In genomic region chr7:3918576-3918975, GRCh38 we compare ENCODE assay signal across 21 cellular contexts.
DNase-seq lines count a peak whose midpoint lies in the region; ATAC-seq lines count a peak whose summit lies in the region.
"Had no signal": no experiment of that assay in that cellular context is flagged by ENCODE, and none has a peak within 500 bp of the region (broad histone marks: within the 10 kb centered on the region; RNA-seq: fewer than 3 reads in every experiment).

No MANE protein-coding gene starts in this region.

- CTCF ChIA-PET in activated CD4-positive, alpha-beta T cell treated with anti-CD3 and anti-CD28 coated beads for 36 hours (lab: Charles Lee) = no interaction called here

- peaks cover 13% of the 10 kb centered on the region for H3K4me1 Mint-ChIP-seq in activated CD4-positive, alpha-beta T cell treated with anti-CD3 and anti-CD28 coated beads for 36 hours
- peaks cover 5% of the 10 kb centered on the region for H3K4me1 Mint-ChIP-seq in activated naive CD8-positive, alpha-beta T cell treated with anti-CD3 and anti-CD28 coated beads, Interleukin-2, amount 10 ng/mL, durations not matched to agents 7 days and 5 days
- peaks cover 13% of the 10 kb centered on the region for H3K4me1 Mint-ChIP-seq in activated naive CD8-positive, alpha-beta T cell treated with anti-CD3 and anti-CD28 coated beads, Interleukin-2, amount 50 U/mL, for 24 hours
- peaks cover 0 to 12% of the 10 kb centered on the region in 2 donors for H3K4me1 Mint-ChIP-seq in natural killer cell treated with Interleukin-12 subunit alpha and Interleukin-12 subunit beta and Interleukin-15 and Interleukin-18, amount 100 ng/mL, for 72 hours (ENCODE audit: low read depth in 2 of 2)

- ATAC-seq in activated CD4-positive, alpha-beta T cell treated with anti-CD3 and anti-CD28 coated beads for 36 hours = no peak
- no peak for ATAC-seq in activated naive CD8-positive, alpha-beta T cell treated with anti-CD3 and anti-CD28 coated beads, Interleukin-2, amount 10 ng/mL, durations not matched to agents 7 days and 5 days (ENCODE audit: low read depth)
- ATAC-seq in activated naive CD8-positive, alpha-beta T cell treated with anti-CD3 and anti-CD28 coated beads, Interleukin-2, amount 50 U/mL, for 24 hours = no peak
- no peak for ATAC-seq in natural killer cell treated with Interleukin-12 subunit alpha and Interleukin-12 subunit beta and Interleukin-15 and Interleukin-18, amount 100 ng/mL, for 72 hours
- ATAC-seq: GM12878, HCT116 had no signal

- DNase-seq in activated CD4-positive, alpha-beta T cell treated with anti-CD3 and anti-CD28 coated beads for 36 hours = peak; percentile 15
- no peak for DNase-seq in activated CD4-positive, alpha-beta T cell treated with anti-CD3 and anti-CD28 coated beads, Interleukin-2, amount 50 U/mL, for 1 hour
- DNase-seq in activated naive CD8-positive, alpha-beta T cell treated with anti-CD3 and anti-CD28 coated beads, Interleukin-2, amount 10 ng/mL, durations not matched to agents 7 days and 5 days = no peak
- DNase-seq in activated naive CD8-positive, alpha-beta T cell treated with anti-CD3 and anti-CD28 coated beads, Interleukin-2, amount 50 U/mL, for 24 hours = no peak
- peak; percentile 57 for DNase-seq in dermis blood vessel endothelial cell
- no peak for DNase-seq in natural killer cell treated with Interleukin-12 subunit alpha and Interleukin-12 subunit beta and Interleukin-15 and Interleukin-18, amount 100 ng/mL, for 72 hours (ENCODE audit: low spot score)
- no peak for DNase-seq in stimulated activated CD4-positive, alpha-beta T cell treated with anti-CD3 and anti-CD28 coated beads, Interleukin-15, amount 100 ng/mL, for 24 hours
- DNase-seq: 8988T; C1 segment of cervical spinal cord; CD8-positive, alpha-beta memory T cell; COR-L47; DMS 273 treated with DMSO at 0.1 percent for 48 hours; DMS53; DND-41; EL; GOT3; H7; HFFc6 had no signal

- H3K36me3 Mint-ChIP-seq in activated CD4-positive, alpha-beta T cell treated with anti-CD3 and anti-CD28 coated beads for 36 hours (ENCODE audit: low read depth) = no peaks in the 10 kb centered on the region
- peaks cover 1% of the 10 kb centered on the region for H3K36me3 Mint-ChIP-seq in activated naive CD8-positive, alpha-beta T cell treated with anti-CD3 and anti-CD28 coated beads, Interleukin-2, amount 10 ng/mL, durations not matched to agents 7 days and 5 days
- H3K36me3 Mint-ChIP-seq in activated naive CD8-positive, alpha-beta T cell treated with anti-CD3 and anti-CD28 coated beads, Interleukin-2, amount 50 U/mL, for 24 hours (ENCODE audit: low read depth) = no peaks in the 10 kb centered on the region
- H3K36me3 Mint-ChIP-seq in natural killer cell treated with Interleukin-12 subunit alpha and Interleukin-12 subunit beta and Interleukin-15 and Interleukin-18, amount 100 ng/mL, for 72 hours = no peaks in the 10 kb centered on the region
- H3K36me3 Mint-ChIP-seq: CD4-positive, CD25-positive, alpha-beta regulatory T cell; CD8-positive, alpha-beta memory T cell had no signal

- POLR2A ChIA-PET in activated CD4-positive, alpha-beta T cell treated with anti-CD3 and anti-CD28 coated beads for 36 hours (lab: Charles Lee) = no interaction called here
- POLR2A ChIA-PET in activated naive CD8-positive, alpha-beta T cell treated with anti-CD3 and anti-CD28 coated beads, Interleukin-2, amount 10 ng/mL, durations not matched to agents 7 days and 5 days (lab: Charles Lee) = no interaction called here

- no peaks in the 10 kb centered on the region for H3K27me3 Mint-ChIP-seq in activated CD4-positive, alpha-beta T cell treated with anti-CD3 and anti-CD28 coated beads for 36 hours
- peaks cover 7% of the 10 kb centered on the region for H3K27me3 Mint-ChIP-seq in activated naive CD8-positive, alpha-beta T cell treated with anti-CD3 and anti-CD28 coated beads, Interleukin-2, amount 10 ng/mL, durations not matched to agents 7 days and 5 days
- peaks cover 7% of the 10 kb centered on the region for H3K27me3 Mint-ChIP-seq in activated naive CD8-positive, alpha-beta T cell treated with anti-CD3 and anti-CD28 coated beads, Interleukin-2, amount 50 U/mL, for 24 hours
- H3K27me3 Mint-ChIP-seq in natural killer cell treated with Interleukin-12 subunit alpha and Interleukin-12 subunit beta and Interleukin-15 and Interleukin-18, amount 100 ng/mL, for 72 hours = peaks cover 19 to 30% of the 10 kb centered on the region in 2 donors

- intact Hi-C loops in activated CD4-positive, alpha-beta T cell treated with anti-CD3 and anti-CD28 coated beads for 36 hours (cut with DNase I, micrococcal nuclease) = no loop called here

- no peak overlapping the region for H3K27ac Mint-ChIP-seq in activated CD4-positive, alpha-beta T cell treated with anti-CD3 and anti-CD28 coated beads for 36 hours
- peak overlapping the region; percentile 63 for H3K27ac Mint-ChIP-seq in activated naive CD8-positive, alpha-beta T cell treated with anti-CD3 and anti-CD28 coated beads, Interleukin-2, amount 10 ng/mL, durations not matched to agents 7 days and 5 days
- H3K27ac Mint-ChIP-seq in activated naive CD8-positive, alpha-beta T cell treated with anti-CD3 and anti-CD28 coated beads, Interleukin-2, amount 50 U/mL, for 24 hours = no peak overlapping the region
- no peak overlapping the region for H3K27ac Mint-ChIP-seq in natural killer cell treated with Interleukin-12 subunit alpha and Interleukin-12 subunit beta and Interleukin-15 and Interleukin-18, amount 100 ng/mL, for 72 hours
- H3K27ac Mint-ChIP-seq: CD4-positive, CD25-positive, alpha-beta regulatory T cell; HFFc6 had no signal

- H3K9me3 Mint-ChIP-seq in activated CD4-positive, alpha-beta T cell treated with anti-CD3 and anti-CD28 coated beads for 36 hours (ENCODE audit: low read depth) = peaks cover 1% of the 10 kb centered on the region
- peaks cover 4% of the 10 kb centered on the region for H3K9me3 Mint-ChIP-seq in activated naive CD8-positive, alpha-beta T cell treated with anti-CD3 and anti-CD28 coated beads, Interleukin-2, amount 10 ng/mL, durations not matched to agents 7 days and 5 days
- H3K9me3 Mint-ChIP-seq in activated naive CD8-positive, alpha-beta T cell treated with anti-CD3 and anti-CD28 coated beads, Interleukin-2, amount 50 U/mL, for 24 hours = no peaks in the 10 kb centered on the region
- no peaks in the 10 kb centered on the region for H3K9me3 Mint-ChIP-seq in natural killer cell treated with Interleukin-12 subunit alpha and Interleukin-12 subunit beta and Interleukin-15 and Interleukin-18, amount 100 ng/mL, for 72 hours
- H3K9me3 Mint-ChIP-seq: CD8-positive, alpha-beta memory T cell had no signal

- no peak overlapping the region for H3K4me3 Mint-ChIP-seq in activated CD4-positive, alpha-beta T cell treated with anti-CD3 and anti-CD28 coated beads for 36 hours
- H3K4me3 Mint-ChIP-seq in activated naive CD8-positive, alpha-beta T cell treated with anti-CD3 and anti-CD28 coated beads, Interleukin-2, amount 10 ng/mL, durations not matched to agents 7 days and 5 days = peak overlapping the region; percentile 33
- no peak overlapping the region for H3K4me3 Mint-ChIP-seq in activated naive CD8-positive, alpha-beta T cell treated with anti-CD3 and anti-CD28 coated beads, Interleukin-2, amount 50 U/mL, for 24 hours
- no peak overlapping the region for H3K4me3 Mint-ChIP-seq in natural killer cell treated with Interleukin-12 subunit alpha and Interleukin-12 subunit beta and Interleukin-15 and Interleukin-18, amount 100 ng/mL, for 72 hours
- H3K4me3 Mint-ChIP-seq: CD4-positive, CD25-positive, alpha-beta regulatory T cell; CD8-positive, alpha-beta memory T cell; HFFc6 had no signal

Comparison
In these comparisons a context has a peak if more than half of its experiments do, and no peak if none do; other contexts are left out.
1. DNase-seq: peak in activated CD4-positive, alpha-beta T cell treated with anti-CD3 and anti-CD28 coated beads for 36 hours (single experiment) and dermis blood vessel endothelial cell (single experiment); none in activated CD4-positive, alpha-beta T cell treated with anti-CD3 and anti-CD28 coated beads, Interleukin-2, amount 50 U/mL, for 1 hour (single experiment), activated naive CD8-positive, alpha-beta T cell treated with anti-CD3 and anti-CD28 coated beads, Interleukin-2, amount 10 ng/mL, durations not matched to agents 7 days and 5 days (single experiment), activated naive CD8-positive, alpha-beta T cell treated with anti-CD3 and anti-CD28 coated beads, Interleukin-2, amount 50 U/mL, for 24 hours (single experiment), natural killer cell treated with Interleukin-12 subunit alpha and Interleukin-12 subunit beta and Interleukin-15 and Interleukin-18, amount 100 ng/mL, for 72 hours (single experiment) and stimulated activated CD4-positive, alpha-beta T cell treated with anti-CD3 and anti-CD28 coated beads, Interleukin-15, amount 100 ng/mL, for 24 hours (single experiment).